28 cellular contexts compared by ENCODE assay signal in the genomic region with DNA sequence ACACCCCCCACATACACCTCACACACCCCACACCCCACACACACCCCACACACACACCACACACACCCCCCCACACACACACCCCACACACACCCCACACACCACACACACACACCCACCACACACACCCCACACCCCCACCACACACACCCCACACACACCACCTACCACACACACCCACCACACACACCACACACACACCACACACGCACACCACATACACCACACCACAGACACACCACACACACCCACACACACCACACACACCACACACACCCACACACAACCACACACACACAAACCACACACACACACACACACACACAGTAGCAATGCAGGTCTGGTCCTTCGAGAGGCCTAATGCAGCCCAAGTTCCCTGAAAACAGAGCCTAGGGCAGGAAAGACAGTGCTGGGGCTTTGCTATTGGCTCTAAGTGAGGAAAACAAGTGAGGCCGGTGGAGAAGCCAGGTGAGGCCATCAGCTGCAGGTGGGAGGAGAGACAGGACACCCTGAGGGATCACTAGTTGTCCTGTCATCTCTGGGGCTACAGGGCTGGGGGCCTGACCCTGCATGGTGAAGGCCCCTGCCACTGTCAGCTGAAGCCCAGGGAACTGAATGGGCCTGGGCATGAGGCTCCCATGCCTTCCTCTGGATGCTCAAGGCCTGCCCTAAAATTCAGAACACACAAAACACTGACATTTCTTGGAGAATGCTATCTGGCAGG.
DNase-seq lines count a peak whose midpoint lies in the region; ATAC-seq and TF ChIP-seq lines count a peak whose summit lies in the region.
"Had no signal": no experiment of that assay in that cellular context is flagged by ENCODE, and none has a peak within 500 bp of the region (broad histone marks: within the 10 kb centered on the region; RNA-seq: fewer than 3 reads in every experiment).

No MANE protein-coding gene starts in this region.

- TF ChIP-seq CTCF in GM13976 (IDR thresholded peaks at IDR 0.05; ENCODE audit: borderline replicate concordance, control extremely low read depth, extremely low read depth, insufficient read depth, missing control alignments) = no peak
- TF ChIP-seq CTCF in RWPE1 (conservative IDR thresholded peaks at IDR 0.05; ENCODE audit: low read depth) = no peak
- TF ChIP-seq CTCF in body of pancreas (IDR thresholded peaks at IDR 0.05) = no peak
- no peak for TF ChIP-seq CTCF in suprapubic skin (IDR thresholded peaks at IDR 0.05)

- CTCF ChIA-PET in RWPE1 (lab: Yijun Ruan, JAX) = no interaction called here

- intact Hi-C loops in body of pancreas (cut with DNase I) = no loop called here

- H3K9me3 Mint-ChIP-seq in stimulated activated memory B cell treated with anti-CD40 and anti-IgM and Interleukin-4, amounts not matched to agents 10 μg/mL and 1 μg/mL and 100 μg/mL, for 72 hours = no peaks in the 10 kb centered on the region
- H3K9me3 Mint-ChIP-seq: activated naive CD8-positive, alpha-beta T cell treated with anti-CD3 and anti-CD28 coated beads for 36 hours; T-cell had no signal

- peak; percentile 36 for ATAC-seq in stimulated activated memory B cell treated with anti-CD40 and anti-IgM and Interleukin-4, amounts not matched to agents 10 μg/mL and 1 μg/mL and 100 μg/mL, for 72 hours
- ATAC-seq in body of pancreas (no peak), GM19397 (IDR thresholded peaks at IDR 0.05; ENCODE audit: unreplicated experiment) (no peak)
- ATAC-seq: T-cell had no signal

- WGBS in body of pancreas, 2 donors = 88 to 92% methylated on average over 3 of the region's 3 CpGs
- 92% methylated on average over 3 of the region's 3 CpGs for WGBS in suprapubic skin

- peaks cover 16% of the 10 kb centered on the region for H3K4me1 ChIP-seq in body of pancreas
- H3K4me1 ChIP-seq in suprapubic skin = peaks cover 9% of the 10 kb centered on the region

- H3K9me3 ChIP-seq in body of pancreas (no peaks in the 10 kb centered on the region), suprapubic skin (no peaks in the 10 kb centered on the region)
- H3K9me3 ChIP-seq: MG63, SJSA1 had no signal

- H3K4me3 Mint-ChIP-seq in stimulated activated memory B cell treated with anti-CD40 and anti-IgM and Interleukin-4, amounts not matched to agents 10 μg/mL and 1 μg/mL and 100 μg/mL, for 72 hours = no peak overlapping the region
- H3K4me3 Mint-ChIP-seq: activated naive CD8-positive, alpha-beta T cell treated with anti-CD3 and anti-CD28 coated beads for 36 hours; T-cell had no signal

- H3K4me3 ChIP-seq in body of pancreas (no peak overlapping the region), suprapubic skin (no peak overlapping the region)
- H3K4me3 ChIP-seq: dorsolateral prefrontal cortex, GM23248, MG63, SJSA1, skin epidermis had no signal

- DNase-seq in GM13976 (ENCODE audit: low spot score) (peak; percentile 18), RWPE1 (ENCODE audit: low spot score) (no peak), iPS-NIHi11 (ENCODE audit: low spot score) (peak; percentile 3), body of pancreas (no peak), suprapubic skin (ENCODE audit: low spot score in 2 of 2) (no peak)
- DNase-seq: activated CD4-positive, alpha-beta T cell treated with anti-CD3 and anti-CD28 coated beads, Interleukin-2, amount 50 U/mL, for 4 hours; activated CD8-positive, alpha-beta memory T cell treated with anti-CD3 and anti-CD28 coated beads, Interleukin-2, amount 50 U/mL, for 48 hours; activated effector memory CD4-positive, alpha-beta T cell treated with Interleukin-2 at 50 U/mL for 16 hours; activated naive CD8-positive, alpha-beta T cell treated with anti-CD3 and anti-CD28 coated beads for 36 hours; Calu3; central memory CD4-positive, alpha-beta T cell; dorsolateral prefrontal cortex; GM23248; hypothalamus; left ventricle myocardium superior; MG63; NCI-H1105 treated with DMSO at 0.1 percent for 48 hours; NCI-H2029; NCI-H226; NCI-H748 treated with DMSO at 0.1 percent for 48 hours; occipital lobe; T-cell; trophoblast cell had no signal

- H3K4me1 Mint-ChIP-seq in stimulated activated memory B cell treated with anti-CD40 and anti-IgM and Interleukin-4, amounts not matched to agents 10 μg/mL and 1 μg/mL and 100 μg/mL, for 72 hours = no peaks in the 10 kb centered on the region
- H3K4me1 Mint-ChIP-seq: activated naive CD8-positive, alpha-beta T cell treated with anti-CD3 and anti-CD28 coated beads for 36 hours; T-cell had no signal

- no peak overlapping the region for H3K27ac Mint-ChIP-seq in stimulated activated memory B cell treated with anti-CD40 and anti-IgM and Interleukin-4, amounts not matched to agents 10 μg/mL and 1 μg/mL and 100 μg/mL, for 72 hours
- H3K27ac Mint-ChIP-seq: activated naive CD8-positive, alpha-beta T cell treated with anti-CD3 and anti-CD28 coated beads for 36 hours; T-cell had no signal

- POLR2A ChIA-PET in RWPE1 (lab: Yijun Ruan, JAX; ENCODE audit: low non-redundant PET) = no interaction called here

- in situ Hi-C loops in GM13976 (cut with MboI; ENCODE audit: low sequenced_read_pairs, unreplicated experiment) = no loop called here

- TF ChIP-seq POLR2A in body of pancreas (IDR thresholded peaks at IDR 0.05) (no peak), suprapubic skin (IDR thresholded peaks at IDR 0.05) (no peak)

- H3K27ac ChIP-seq in RWPE1 = peak overlapping the region; percentile 17
- H3K27ac ChIP-seq in body of pancreas = no peak overlapping the region
- no peak overlapping the region for H3K27ac ChIP-seq in suprapubic skin
- H3K27ac ChIP-seq: C4-2B, GM23248, SJSA1 had no signal

- H3K36me3 ChIP-seq in body of pancreas (replicated peaks in 1 of 2; ENCODE audit: insufficient read depth in 1 of 2, low read depth in 2 of 2) = no peaks in the 10 kb centered on the region
- peaks cover 11% of the 10 kb centered on the region for H3K36me3 ChIP-seq in suprapubic skin

- no peak for TF ChIP-seq EP300 in suprapubic skin (IDR thresholded peaks at IDR 0.05)

- H3K27me3 Mint-ChIP-seq in stimulated activated memory B cell treated with anti-CD40 and anti-IgM and Interleukin-4, amounts not matched to agents 10 μg/mL and 1 μg/mL and 100 μg/mL, for 72 hours = no peaks in the 10 kb centered on the region
- H3K27me3 Mint-ChIP-seq: activated naive CD8-positive, alpha-beta T cell treated with anti-CD3 and anti-CD28 coated beads for 36 hours; T-cell had no signal

- H3K36me3 Mint-ChIP-seq in stimulated activated memory B cell treated with anti-CD40 and anti-IgM and Interleukin-4, amounts not matched to agents 10 μg/mL and 1 μg/mL and 100 μg/mL, for 72 hours = no peaks in the 10 kb centered on the region

- H3K27me3 ChIP-seq in body of pancreas (no peaks in the 10 kb centered on the region), suprapubic skin (no peaks in the 10 kb centered on the region)
- H3K27me3 ChIP-seq: dorsolateral prefrontal cortex, MG63, SJSA1 had no signal

Comparison
In these comparisons a context has a peak if more than half of its experiments do, and no peak if none do; other contexts are left out.
1. DNase-seq: peak in GM13976 (single experiment) and iPS-NIHi11 (single experiment); none in RWPE1 (single experiment), body of pancreas (0 of 4) and suprapubic skin (0 of 2).